Comparison of ENCODE assay signal across 23 cellular contexts in genomic region chr6:52953911-52954839, GRCh38. TPM values are rescaled to one million over a fixed set of nuclear protein-coding genes. Genes with fewer than 3 reads are reported as not detected.
DNase-seq lines count a peak whose midpoint lies in the region; ATAC-seq and TF ChIP-seq lines count a peak whose summit lies in the region.
"Had no signal": no experiment of that assay in that cellular context is flagged by ENCODE, and none has a peak within 500 bp of the region (broad histone marks: within the 10 kb centered on the region; RNA-seq: fewer than 3 reads in every experiment).

No MANE protein-coding gene starts in this region.

- H3K4me2 ChIP-seq in GM23248 (ENCODE audit: unreplicated experiment) = no peak overlapping the region
- H3K4me2 ChIP-seq in PC-9 = no peak overlapping the region

- POLR2A ChIA-PET in PC-9 (lab: Charles Lee; ENCODE audit: unreplicated experiment) = no interaction called here

- no peaks in the 10 kb centered on the region for H4K20me1 ChIP-seq in GM23248 (ENCODE audit: insufficient read depth)
- no peaks in the 10 kb centered on the region for H4K20me1 ChIP-seq in PC-9 (ENCODE audit: insufficient read depth)

- H3K9me3 ChIP-seq in GM23248 (ENCODE audit: low read depth) (no peaks in the 10 kb centered on the region), RWPE2 (ENCODE audit: severe bottlenecking) (no peaks in the 10 kb centered on the region), PC-9 (ENCODE audit: insufficient read depth, low read depth) (no peaks in the 10 kb centered on the region)
- H3K9me3 ChIP-seq: esophagus muscularis mucosa, mucosa of descending colon, neutrophil, stomach had no signal

- H3K9me2 ChIP-seq in GM23248 (ENCODE audit: insufficient read depth) (no peaks in the 10 kb centered on the region), PC-9 (ENCODE audit: insufficient read depth) (no peaks in the 10 kb centered on the region)

- H3K27me3 ChIP-seq in GM23248 (replicated peaks; ENCODE audit: insufficient read depth) (0 out of 2 replicates have a peak, but pooled peaks cover 11% of the 10 kb centered on the region), RWPE2 (ENCODE audit: insufficient read depth, poor library complexity, severe bottlenecking) (no peaks in the 10 kb centered on the region), PC-9 (ENCODE audit: insufficient read depth, low read depth) (no peaks in the 10 kb centered on the region)
- H3K27me3 ChIP-seq: esophagus muscularis mucosa, stomach had no signal

- CTCF ChIA-PET in PC-9 (lab: Charles Lee) = interaction anchor here (0.6 kb wide), 1 partner anchor 39 kb away, joined by 3 read pairs; no protein-coding TSS in a partner anchor

- H3K4me1 ChIP-seq in GM23248 (ENCODE audit: insufficient read depth) (no peaks in the 10 kb centered on the region), RWPE2 (ENCODE audit: insufficient read depth, poor library complexity, severe bottlenecking) (no peaks in the 10 kb centered on the region), PC-9 (replicated peaks; ENCODE audit: insufficient read depth) (no peaks in the 10 kb centered on the region)
- H3K4me1 ChIP-seq: esophagus muscularis mucosa, stomach had no signal

- no TSS peak for BruUV-seq in PC-9 (replicated peaks; lab: Mats Ljungman, UMichigan)

- H3K79me2 ChIP-seq in GM23248 (ENCODE audit: insufficient read depth) (no peaks in the 10 kb centered on the region), PC-9 (ENCODE audit: low read depth) (no peaks in the 10 kb centered on the region)

- H3K36me3 ChIP-seq in GM23248 (ENCODE audit: low read depth) = no peaks in the 10 kb centered on the region
- no peaks in the 10 kb centered on the region for H3K36me3 ChIP-seq in RWPE2 (ENCODE audit: low read depth)
- H3K36me3 ChIP-seq in PC-9 (ENCODE audit: low read depth) = no peaks in the 10 kb centered on the region
- H3K36me3 ChIP-seq: esophagus muscularis mucosa, neutrophil, stomach had no signal

- intact Hi-C loops in PC-9 (cut with micrococcal nuclease; ENCODE audit: unreplicated experiment) = no loop called here

- peak; percentile 34 for DNase-seq in GM23248
- DNase-seq in RWPE2 (ENCODE audit: low spot score) = no peak
- peak; percentile 66 for DNase-seq in renal cortical epithelial cell (ENCODE audit: low read depth)
- no peak for DNase-seq in PC-9
- no peak for DNase-seq in activated gamma-delta T cell (lab: John Stamatoyannopoulos, UW)
- DNase-seq: activated CD4-positive, alpha-beta memory T cell treated with anti-CD3 and anti-CD28 coated beads, Interleukin-2, amount 10 ng/mL, durations not matched to agents 7 days and 5 days; activated T-cell treated with anti-CD3 and anti-CD28 coated beads, Interleukin-2, amount 50 U/mL, for 24 hours; GOT3; mucosa of descending colon; NCI-H1048; NCI-H2029 treated with DMSO at 0.1 percent for 48 hours; NCI-H524; retina; Right ventricle myocardium superior; stomach; T-helper 1 cell had no signal

- H3F3A ChIP-seq in GM23248 (ENCODE audit: insufficient read depth) (no peaks in the 10 kb centered on the region), PC-9 (ENCODE audit: insufficient read depth, low read depth) (no peaks in the 10 kb centered on the region)

- H3K27ac ChIP-seq in GM23248 (no peak overlapping the region), RWPE2 (ENCODE audit: poor library complexity, severe bottlenecking) (no peak overlapping the region), PC-9 (no peak overlapping the region)
- H3K27ac ChIP-seq: esophagus muscularis mucosa, neutrophil, stomach had no signal

- H3K4me3 ChIP-seq in GM23248 (no peak overlapping the region), RWPE2 (ENCODE audit: severe bottlenecking) (no peak overlapping the region), PC-9 (no peak overlapping the region)
- H3K4me3 ChIP-seq: esophagus muscularis mucosa, mucosa of descending colon, stomach had no signal

- 46 to 47% methylated on average over 6 of the region's 6 CpGs for WGBS in GM23248 (ENCODE audit: low coverage in 1 of 2, low lambda C conversion rate in 2 of 2, missing lambda C conversion rate in 2 of 2), 2 experiments

- TF ChIP-seq CTCF in RWPE2 (IDR thresholded peaks at IDR 0.05; ENCODE audit: poor library complexity, severe bottlenecking) (no peak), PC-9 (conservative IDR thresholded peaks at IDR 0.05) (no peak)

- H3K9ac ChIP-seq in GM23248 = no peak overlapping the region

- in situ Hi-C loops in GM23248 (cut with MboI) = no loop called here

- ATAC-seq in GM18858 (IDR thresholded peaks at IDR 0.05; ENCODE audit: unreplicated experiment) = peak; percentile 69
- ATAC-seq in RWPE2 (ENCODE audit: low read depth) = peak; percentile 75
- no peak for ATAC-seq in HG02884 (IDR thresholded peaks at IDR 0.05; ENCODE audit: unreplicated experiment)
- ATAC-seq: left lobe of liver, mucosa of descending colon had no signal

- H2AFZ ChIP-seq in GM23248 (no peak overlapping the region), PC-9 (no peak overlapping the region)

RNA-seq across cellular contexts. Expression of gene GSTA4, which starts 40.9 kb away (rescaled TPM):
- total RNA-seq in GM23248 (2014; rRNA removed; shearing (Covaris generic)) = 26.5 and 28.6 TPM in 2 replicates
- 33.7 and 37.9 TPM in 2 replicates for polyA plus RNA-seq in GM23248 (2016; fragmentation: Nextera tagmentation; extraction: Ambion mirVana)
- 16.3 and 36.6 TPM in 2 replicates for total RNA-seq in renal cortical epithelial cell
- total RNA-seq in PC-9 (2021) = 2.5 and 3.4 TPM in 2 replicates

RNA-seq across cellular contexts. Expression of gene GSTA3, which starts 44.7 kb away (rescaled TPM):
- not detected in 2 replicates for total RNA-seq in GM23248 (2014; rRNA removed; shearing (Covaris generic))
- polyA plus RNA-seq in GM23248 (2016; fragmentation: Nextera tagmentation; extraction: Ambion mirVana) = not detected in 2 replicates
- total RNA-seq in renal cortical epithelial cell (not detected in 2 replicates), PC-9 (2021) (not detected in 2 replicates)
- total RNA-seq: activated CD4-positive, alpha-beta memory T cell treated with anti-CD3 and anti-CD28 coated beads, Interleukin-2, amount 10 ng/mL, durations not matched to agents 7 days and 5 days; esophagus muscularis mucosa; glomerular endothelial cell; left lobe of liver; mucosa of descending colon; Right ventricle myocardium superior; stomach; urinary bladder had no signal
- polyA plus RNA-seq: urinary bladder had no signal

Comparison
In these comparisons a context has a peak if more than half of its experiments do, and no peak if none do; other contexts are left out.
1. DNase-seq: peak in GM23248 (single experiment) and renal cortical epithelial cell (single experiment); none in RWPE2 (single experiment), PC-9 (0 of 2) and activated gamma-delta T cell (single experiment).